ENCODE assay signal across 18 cellular contexts in the genomic region with DNA sequence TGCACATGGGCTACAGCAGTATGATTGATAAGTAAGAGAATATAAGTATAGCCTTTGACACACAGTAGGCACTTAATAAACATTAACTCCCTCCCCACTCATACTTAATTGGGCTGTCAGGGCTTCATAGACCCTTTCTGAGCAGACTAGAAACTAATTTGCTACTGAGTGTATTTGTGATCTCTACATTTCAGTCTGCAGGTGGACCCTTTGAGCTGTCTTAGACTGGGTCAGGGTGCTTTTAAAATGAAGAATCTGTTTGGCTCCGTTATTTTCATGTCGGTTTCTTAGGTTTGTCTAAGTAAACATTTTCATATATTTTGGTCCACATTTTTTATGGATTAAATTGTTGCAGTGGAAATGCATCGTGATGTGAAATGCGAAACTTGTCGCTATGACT. TPM values are rescaled to one million over a fixed set of nuclear protein-coding genes. Genes with fewer than 3 reads are reported as not detected.
DNase-seq lines count a peak whose midpoint lies in the region; ATAC-seq and TF ChIP-seq lines count a peak whose summit lies in the region.
"Had no signal": no experiment of that assay in that cellular context is flagged by ENCODE, and none has a peak within 500 bp of the region (broad histone marks: within the 10 kb centered on the region; RNA-seq: fewer than 3 reads in every experiment).

No MANE protein-coding gene starts in this region.

- H3K27ac Mint-ChIP-seq in endodermal cell = no peak overlapping the region
- H3K27ac Mint-ChIP-seq in activated CD8-positive, alpha-beta memory T cell treated with anti-CD3 and anti-CD28 coated beads, Interleukin-2, amount 10 ng/mL, durations not matched to agents 7 days and 5 days = no peak overlapping the region
- H3K27ac Mint-ChIP-seq: activated T-helper 17 cell treated with anti-CD3 and anti-CD28 coated beads, Interleukin-2, amount 50 U/mL, for 72 hours; B cell; stimulated activated naive CD8-positive, alpha-beta T cell treated with anti-CD3 and anti-CD28 coated beads, Interleukin-15, Interleukin-2, amounts not matched to agents 100 ng/mL and 50 ng/mL, for 24 hours had no signal

- TF ChIP-seq EP300 in SK-N-SH (IDR thresholded peaks at IDR 0.05; ENCODE audit: borderline replicate concordance in 1 of 2, low read depth in 1 of 2, low read length in 1 of 2) = no peak

- TF ChIP-seq RAD21 in SK-N-SH (IDR thresholded peaks at IDR 0.05; ENCODE audit: low read length) = peak; percentile 63

- no peak overlapping the region for H3K9ac ChIP-seq in SK-N-SH
- H3K9ac ChIP-seq in endodermal cell (ENCODE audit: extremely low read depth, low read length, poor library complexity, severe bottlenecking) = no peak overlapping the region
- H3K9ac ChIP-seq in smooth muscle cell (ENCODE audit: low read depth) = no peak overlapping the region
- H3K9ac ChIP-seq: GM23248 had no signal

- H3K9me3 ChIP-seq in SK-N-SH = no peaks in the 10 kb centered on the region
- H3K9me3 ChIP-seq in endodermal cell (ENCODE audit: control insufficient read depth, low read length) = peaks cover 12% of the 10 kb centered on the region
- no peaks in the 10 kb centered on the region for H3K9me3 ChIP-seq in smooth muscle cell (replicated peaks; ENCODE audit: low read depth)
- peaks cover 0 to 6% (median 0%) of the 10 kb centered on the region in 3 donors for H3K9me3 ChIP-seq in body of pancreas
- H3K9me3 ChIP-seq: MG63 had no signal

- TF ChIP-seq CTCF in SK-N-SH (IDR thresholded peaks at IDR 0.05) = no peak
- peak; percentile 59 for TF ChIP-seq CTCF in endodermal cell (conservative IDR thresholded peaks at IDR 0.05)
- TF ChIP-seq CTCF in smooth muscle cell (IDR thresholded peaks at IDR 0.05; ENCODE audit: borderline replicate concordance, insufficient read depth, poor library complexity, severe bottlenecking) = peak; percentile 5
- no peak for TF ChIP-seq CTCF in body of pancreas (IDR thresholded peaks at IDR 0.05)

- peaks cover 0 to 8% of the 10 kb centered on the region in 2 experiments; a peak in 2 of 4 replicates for H3K4me1 ChIP-seq in SK-N-SH (ENCODE audit: control insufficient read depth in 1 of 2, insufficient read depth in 2 of 2, low read depth in 1 of 2, low read length in 1 of 2)
- H3K4me1 ChIP-seq in endodermal cell (ENCODE audit: control insufficient read depth, insufficient read depth, low read length) = no peaks in the 10 kb centered on the region
- H3K4me1 ChIP-seq in smooth muscle cell (ENCODE audit: low read depth) = no peaks in the 10 kb centered on the region
- H3K4me1 ChIP-seq in body of pancreas = no peaks in the 10 kb centered on the region
- H3K4me1 ChIP-seq: gastroesophageal sphincter had no signal

- H4K20me1 ChIP-seq in SK-N-SH (ENCODE audit: insufficient read depth) (no peaks in the 10 kb centered on the region), smooth muscle cell (ENCODE audit: low read depth) (no peaks in the 10 kb centered on the region)

- POLR2A ChIA-PET in SK-N-SH (lab: Yijun Ruan, JAX) = no interaction called here

- H3K4me3 Mint-ChIP-seq in endodermal cell = no peak overlapping the region
- no peak overlapping the region for H3K4me3 Mint-ChIP-seq in activated CD8-positive, alpha-beta memory T cell treated with anti-CD3 and anti-CD28 coated beads, Interleukin-2, amount 10 ng/mL, durations not matched to agents 7 days and 5 days
- H3K4me3 Mint-ChIP-seq: activated T-helper 17 cell treated with anti-CD3 and anti-CD28 coated beads, Interleukin-2, amount 50 U/mL, for 72 hours; B cell; stimulated activated naive CD8-positive, alpha-beta T cell treated with anti-CD3 and anti-CD28 coated beads, Interleukin-15, Interleukin-2, amounts not matched to agents 100 ng/mL and 50 ng/mL, for 24 hours had no signal

- CTCF ChIA-PET in SK-N-SH (lab: Yijun Ruan, JAX) = interaction anchor here (1.0 to 6.2 kb wide), 4 partner anchors 33 to 596 kb away, joined by 3 to 54 read pairs (median 3); no protein-coding TSS in a partner anchor
- CTCF ChIA-PET in activated CD8-positive, alpha-beta memory T cell treated with anti-CD3 and anti-CD28 coated beads, Interleukin-2, amount 10 ng/mL, durations not matched to agents 7 days and 5 days (lab: Charles Lee) = no interaction called here

- TF ChIP-seq POLR2A in body of pancreas (IDR thresholded peaks at IDR 0.05) = no peak

- H3K4me3 ChIP-seq in SK-N-SH (ENCODE audit: low read depth in 2 of 2, low read length in 1 of 2) = no peak overlapping the region
- H3K4me3 ChIP-seq in endodermal cell (ENCODE audit: low read length) = no peak overlapping the region
- no peak overlapping the region for H3K4me3 ChIP-seq in smooth muscle cell
- H3K4me3 ChIP-seq in body of pancreas = no peak overlapping the region
- H3K4me3 ChIP-seq: gastroesophageal sphincter, GM23248, MG63 had no signal

- H3K27ac ChIP-seq in SK-N-SH (ENCODE audit: low read depth in 2 of 2, low read length in 1 of 2) = peak overlapping the region in 1 of 2 experiments; percentile 55; a peak in 2 of 4 replicates
- H3K27ac ChIP-seq in endodermal cell (ENCODE audit: low read depth, low read length) = no peak overlapping the region
- H3K27ac ChIP-seq in smooth muscle cell (ENCODE audit: low read depth) = no peak overlapping the region
- H3K27ac ChIP-seq in body of pancreas = no peak overlapping the region
- H3K27ac ChIP-seq: gastroesophageal sphincter, GM23248, HL-60 had no signal

- H2AFZ ChIP-seq in SK-N-SH (ENCODE audit: low read depth) (no peak overlapping the region), smooth muscle cell (ENCODE audit: low read depth) (no peak overlapping the region)
- H2AFZ ChIP-seq: GM23248 had no signal

- DNase-seq in SK-N-SH (no peak), NCI-H1694 treated with DMSO at 0.1 percent for 48 hours (lab: John Stamatoyannopoulos, UW) (peak; percentile 6), endodermal cell (no peak), smooth muscle cell (lab: John Stamatoyannopoulos, UW; ENCODE audit: unreplicated experiment) (no peak), body of pancreas (no peak), ureter (ENCODE audit: low spot score) (no peak)
- no peak for DNase-seq in activated CD8-positive, alpha-beta memory T cell treated with anti-CD3 and anti-CD28 coated beads, Interleukin-2, amount 10 ng/mL, durations not matched to agents 7 days and 5 days
- DNase-seq: activated CD4-positive, alpha-beta T cell treated with anti-CD3 and anti-CD28 coated beads for 48 hours; right cardiac atrium; T-helper 1 cell had no signal

- H3K36me3 Mint-ChIP-seq in endodermal cell (ENCODE audit: low read depth) = peaks cover 5% of the 10 kb centered on the region
- H3K36me3 Mint-ChIP-seq in activated CD8-positive, alpha-beta memory T cell treated with anti-CD3 and anti-CD28 coated beads, Interleukin-2, amount 10 ng/mL, durations not matched to agents 7 days and 5 days = no peaks in the 10 kb centered on the region

- H3K79me2 ChIP-seq in SK-N-SH (ENCODE audit: insufficient read depth) = no peaks in the 10 kb centered on the region
- H3K79me2 ChIP-seq in smooth muscle cell (ENCODE audit: low read depth) = no peaks in the 10 kb centered on the region

- H3K4me2 ChIP-seq in SK-N-SH (no peak overlapping the region), smooth muscle cell (no peak overlapping the region)

- intact Hi-C loops in body of pancreas (cut with DNase I) = no loop called here

- H3F3A ChIP-seq in SK-N-SH (replicated peaks; ENCODE audit: insufficient read depth) (peaks cover 3% of the 10 kb centered on the region), smooth muscle cell (ENCODE audit: low read depth) (peaks cover 6% of the 10 kb centered on the region)

- peaks cover 6% of the 10 kb centered on the region for H3K4me1 Mint-ChIP-seq in endodermal cell
- no peaks in the 10 kb centered on the region for H3K4me1 Mint-ChIP-seq in activated CD8-positive, alpha-beta memory T cell treated with anti-CD3 and anti-CD28 coated beads, Interleukin-2, amount 10 ng/mL, durations not matched to agents 7 days and 5 days
- H3K4me1 Mint-ChIP-seq: activated T-helper 17 cell treated with anti-CD3 and anti-CD28 coated beads, Interleukin-2, amount 50 U/mL, for 72 hours; B cell had no signal

- H3K27me3 ChIP-seq in SK-N-SH (ENCODE audit: insufficient read depth) (no peaks in the 10 kb centered on the region), endodermal cell (ENCODE audit: control insufficient read depth, insufficient read depth, low read length, poor library complexity, severe bottlenecking) (peaks cover 78% of the 10 kb centered on the region), smooth muscle cell (ENCODE audit: low read depth) (peaks cover 63% of the 10 kb centered on the region), body of pancreas (peaks cover 0 to 5% of the 10 kb centered on the region in 2 donors)
- H3K27me3 ChIP-seq: MG63 had no signal

- 77% methylated on average over 5 of the region's 5 CpGs for WGBS in SK-N-SH (ENCODE audit: low lambda C conversion rate)
- WGBS in endodermal cell (ENCODE audit: insufficient coverage in 1 of 2, insufficient read length in 1 of 2), 2 experiments = 80% methylated on average over 4 of the region's 5 CpGs; no CpG with 5 or more reads in 1 of the 2 experiments
- WGBS in smooth muscle cell (ENCODE audit: low lambda C conversion rate) = 68% methylated on average over 5 of the region's 5 CpGs
- WGBS in body of pancreas, 2 donors = 43 to 50% methylated on average over 5 of the region's 5 CpGs

- H3K9me3 Mint-ChIP-seq in endodermal cell = peaks cover 13% of the 10 kb centered on the region
- peaks cover 11% of the 10 kb centered on the region for H3K9me3 Mint-ChIP-seq in activated CD8-positive, alpha-beta memory T cell treated with anti-CD3 and anti-CD28 coated beads, Interleukin-2, amount 10 ng/mL, durations not matched to agents 7 days and 5 days (ENCODE audit: low read depth)

- H3K36me3 ChIP-seq in SK-N-SH (replicated peaks in 1 of 2; ENCODE audit: control insufficient read depth in 1 of 2, insufficient read depth in 2 of 2, low read length in 1 of 2) (no peaks in the 10 kb centered on the region), endodermal cell (ENCODE audit: control insufficient read depth, insufficient read depth, low read length) (no peaks in the 10 kb centered on the region), smooth muscle cell (ENCODE audit: low read depth) (no peaks in the 10 kb centered on the region), body of pancreas (replicated peaks in 1 of 2; ENCODE audit: insufficient read depth in 1 of 2, low read depth in 2 of 2) (no peaks in the 10 kb centered on the region)
- H3K36me3 ChIP-seq: gastroesophageal sphincter, MG63 had no signal

- H3K9me2 ChIP-seq in SK-N-SH = no peaks in the 10 kb centered on the region

- ATAC-seq in SK-N-SH treated with all-trans-retinoic acid at 6 μM for 48 hours (no peak), body of pancreas (no peak)
- no peak for ATAC-seq in activated CD8-positive, alpha-beta memory T cell treated with anti-CD3 and anti-CD28 coated beads, Interleukin-2, amount 10 ng/mL, durations not matched to agents 7 days and 5 days
- ATAC-seq: activated T-helper 17 cell treated with anti-CD3 and anti-CD28 coated beads, Interleukin-2, amount 50 U/mL, for 72 hours; gastroesophageal sphincter had no signal

- peaks cover 73% of the 10 kb centered on the region for H3K27me3 Mint-ChIP-seq in endodermal cell (ENCODE audit: insufficient read depth)
- H3K27me3 Mint-ChIP-seq in activated CD8-positive, alpha-beta memory T cell treated with anti-CD3 and anti-CD28 coated beads, Interleukin-2, amount 10 ng/mL, durations not matched to agents 7 days and 5 days = peaks cover 20% of the 10 kb centered on the region

RNA-seq across cellular contexts. Expression of a gene that starts 50.3 kb away (rescaled TPM):
- polyA plus RNA-seq in SK-N-SH (2012; rRNA removed) (29.2 and 32.1 TPM in 2 replicates), smooth muscle cell (183 and 199 TPM in 2 replicates)
- polyA plus RNA-seq in SK-N-SH (2012; cell fraction: cytosol; rRNA removed) = 40.3 and 55.4 TPM in 2 replicates
- 10.2 and 16.8 TPM in 2 replicates for polyA plus RNA-seq in SK-N-SH (2012; cell fraction: nucleus; rRNA removed)
- total RNA-seq in endodermal cell (10 to 100 TPM; 47.0 to 47.1 TPM), smooth muscle cell (67.7 and 72.0 TPM in 2 replicates), body of pancreas (10 to 100 TPM; 14.5 to 36.1 TPM), ureter (31.9 TPM)
- polyA plus RNA-seq in endodermal cell (2013, experiment 1 of 2) = 88.0 TPM
- 85.5 TPM for polyA plus RNA-seq in endodermal cell (2013, experiment 2 of 2)
- total RNA-seq in activated CD8-positive, alpha-beta memory T cell treated with anti-CD3 and anti-CD28 coated beads, Interleukin-2, amount 10 ng/mL, durations not matched to agents 7 days and 5 days = 10 to 100 TPM; 56.5 to 60.0 TPM

RNA-seq across cellular contexts. Expression of a gene that starts 60.0 kb away (rescaled TPM):
- polyA plus RNA-seq in SK-N-SH (2012; rRNA removed) = 17.7 and 23.6 TPM in 2 replicates
- polyA plus RNA-seq in SK-N-SH (2012; cell fraction: cytosol; rRNA removed) = 17.5 and 18.5 TPM in 2 replicates
- polyA plus RNA-seq in SK-N-SH (2012; cell fraction: nucleus; rRNA removed) = 24.8 and 33.7 TPM in 2 replicates
- 10 to 100 TPM; 32.9 to 41.6 TPM for total RNA-seq in endodermal cell
- polyA plus RNA-seq in endodermal cell (2013, experiment 1 of 2) = 30.4 TPM
- polyA plus RNA-seq in endodermal cell (2013, experiment 2 of 2) = 26.7 TPM
- 17.4 and 20.3 TPM in 2 replicates for total RNA-seq in smooth muscle cell
- polyA plus RNA-seq in smooth muscle cell = 19.0 and 23.1 TPM in 2 replicates
- 10 to 100 TPM; 28.9 to 42.2 TPM for total RNA-seq in activated CD8-positive, alpha-beta memory T cell treated with anti-CD3 and anti-CD28 coated beads, Interleukin-2, amount 10 ng/mL, durations not matched to agents 7 days and 5 days
- 10 to 100 TPM; 13.5 to 19.5 TPM for total RNA-seq in body of pancreas
- 29.6 TPM for total RNA-seq in ureter

Comparison
In these comparisons a context has a peak if more than half of its experiments do, and no peak if none do; other contexts are left out.
1. CTCF ChIP-seq: peak in endodermal cell (single experiment) and smooth muscle cell (single experiment); none in SK-N-SH (single experiment) and body of pancreas (0 of 7).